Comparison of ENCODE assay signal across 27 cellular contexts in genomic region chr22:38497869-38498268, GRCh38. TPM values are rescaled to one million over a fixed set of nuclear protein-coding genes. Genes with fewer than 3 reads are reported as not detected.
"Had no signal": no experiment of that assay in that cellular context is flagged by ENCODE, and none has a peak within 500 bp of the region (broad histone marks: within the 10 kb centered on the region; RNA-seq: fewer than 3 reads in every experiment).

No MANE protein-coding gene starts in this region.

- H3K4me3 ChIP-seq: coronary artery, esophagus muscularis mucosa, hepatocyte, lower lobe of right lung, neural progenitor cell, sigmoid colon, smooth muscle cell, tibial artery had no signal

- H2AFZ ChIP-seq: hepatocyte, neural progenitor cell had no signal

- H3K27me3 ChIP-seq: esophagus muscularis mucosa, hepatocyte, neural progenitor cell, sigmoid colon, tibial artery had no signal

- DNase-seq: activated CD4-positive, alpha-beta T cell treated with anti-CD3 and anti-CD28 coated beads, Interleukin-2, amount 50 U/mL, for 48 hours; activated naive CD8-positive, alpha-beta T cell treated with anti-CD3 and anti-CD28 coated beads, Interleukin-2, amount 10 ng/mL, durations not matched to agents 7 days and 5 days; amygdala; cerebellar nuclear complex; glutamatergic neuron; immature natural killer cell; lower lobe of right lung; mesendoderm; naive thymus-derived CD8-positive, alpha-beta T cell; retina; sigmoid colon; stimulated activated CD4-positive, alpha-beta T cell treated with anti-CD3 and anti-CD28 coated beads, Interleukin-15, amount 100 ng/mL, for 24 hours; stimulated activated CD4-positive, alpha-beta T cell treated with anti-CD3 and anti-CD28 coated beads, Interleukin-2, amount 100 ng/mL, for 48 hours; stimulated activated naive CD4-positive, alpha-beta T cell treated with Interleukin-2 at 50 U/mL for 16 hours; T-cell; tibial artery; WERI-Rb-1 had no signal

- ATAC-seq: left lobe of liver; lower lobe of right lung; naive thymus-derived CD8-positive, alpha-beta T cell; T-cell had no signal

- H3K27ac Mint-ChIP-seq: activated T-helper 2 cell treated with anti-CD3 and anti-CD28 coated beads, Interferon-gamma antibody, Interleukin-2, Interleukin-4, amounts not matched to agents 10 μg/mL and 5 μg/mL and 100 μg/mL, durations not matched to agents 14 hours and 24 hours and 36 hours; neural progenitor cell; progenitor cell of endocrine pancreas had no signal

- H3K4me2 ChIP-seq: hepatocyte, neural progenitor cell, smooth muscle cell had no signal

- H3K9me3 Mint-ChIP-seq: activated naive CD8-positive, alpha-beta T cell treated with anti-CD3 and anti-CD28 coated beads, Interleukin-2, amount 10 ng/mL, durations not matched to agents 7 days and 5 days; activated T-helper 2 cell treated with anti-CD3 and anti-CD28 coated beads, Interferon-gamma antibody, Interleukin-2, Interleukin-4, amounts not matched to agents 10 μg/mL and 5 μg/mL and 100 μg/mL, durations not matched to agents 14 hours and 24 hours and 36 hours; immature natural killer cell; naive thymus-derived CD8-positive, alpha-beta T cell; neural progenitor cell; T-cell had no signal

- H3K4me3 Mint-ChIP-seq: activated naive CD8-positive, alpha-beta T cell treated with anti-CD3 and anti-CD28 coated beads, Interleukin-2, amount 10 ng/mL, durations not matched to agents 7 days and 5 days; immature natural killer cell; naive thymus-derived CD8-positive, alpha-beta T cell; neural progenitor cell; T-cell had no signal

- H3K27ac ChIP-seq: coronary artery, esophagus muscularis mucosa, hepatocyte, lower lobe of right lung, sigmoid colon, tibial artery, WERI-Rb-1 had no signal

- H3K9me3 ChIP-seq: esophagus muscularis mucosa, lower lobe of right lung, sigmoid colon, tibial artery had no signal

- H3K27me3 Mint-ChIP-seq: activated naive CD8-positive, alpha-beta T cell treated with anti-CD3 and anti-CD28 coated beads, Interleukin-2, amount 10 ng/mL, durations not matched to agents 7 days and 5 days; naive thymus-derived CD8-positive, alpha-beta T cell; progenitor cell of endocrine pancreas; T-cell had no signal

RNA-seq across cellular contexts. Expression of gene KDELR3, which starts 30.0 kb away (rescaled TPM):
- total RNA-seq: naive thymus-derived CD8-positive, alpha-beta T cell had no signal

RNA-seq across cellular contexts. Expression of gene KCNJ4, which starts 42.9 kb away (rescaled TPM):
- total RNA-seq: activated naive CD8-positive, alpha-beta T cell treated with anti-CD3 and anti-CD28 coated beads, Interleukin-2, amount 10 ng/mL, durations not matched to agents 7 days and 5 days; activated T-helper 2 cell treated with anti-CD3 and anti-CD28 coated beads, Interferon-gamma antibody, Interleukin-2, Interleukin-4, amounts not matched to agents 10 μg/mL and 5 μg/mL and 100 μg/mL, durations not matched to agents 14 hours and 24 hours and 36 hours; esophagus muscularis mucosa; kidney epithelial cell; left lobe of liver; lower lobe of right lung; naive thymus-derived CD8-positive, alpha-beta T cell; sigmoid colon; smooth muscle cell; T-cell; ureter had no signal
- polyA plus RNA-seq: immature natural killer cell; naive thymus-derived CD8-positive, alpha-beta T cell; smooth muscle cell had no signal
